9 cellular contexts compared by ENCODE assay signal in the genomic region with DNA sequence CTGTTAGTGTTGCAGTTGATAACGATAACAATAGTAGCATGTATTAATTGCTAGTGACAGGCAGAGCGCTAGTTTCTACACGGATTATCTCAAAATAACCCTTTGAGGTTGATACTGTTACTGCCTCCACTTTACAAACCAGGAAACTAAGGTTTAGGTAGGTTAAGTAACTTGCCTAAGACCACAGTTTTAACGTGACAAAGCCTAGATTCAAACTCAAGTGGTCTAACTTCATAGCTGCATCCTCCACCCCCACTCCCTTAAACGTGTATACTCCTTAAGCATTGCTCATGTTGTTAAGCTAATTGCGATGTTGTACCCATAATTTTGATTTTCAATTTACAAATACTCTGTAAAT. TPM values are rescaled to one million over a fixed set of nuclear protein-coding genes. Genes with fewer than 3 reads are reported as not detected.
A peak's percentile ranks its signal among the peaks of the same experiment; 100 is the strongest.
DNase-seq lines count a peak whose midpoint lies in the region; ATAC-seq, FAIRE-seq and TF ChIP-seq lines count a peak whose summit lies in the region.
"Had no signal": no experiment of that assay in that cellular context is flagged by ENCODE, and none has a peak within 500 bp of the region (broad histone marks: within the 10 kb centered on the region; RNA-seq: fewer than 3 reads in every experiment).

No MANE protein-coding gene starts in this region.

- H3K9ac ChIP-seq in HUES64 (ENCODE audit: low read depth, low read length): peak overlapping the region; percentile 83

- FAIRE-seq in bronchial epithelial cell (lab: Jason Lieb, UNC): no peak
- FAIRE-seq: TTC549 had no signal

- no peaks in the 10 kb centered on the region for H3K9me3 Mint-ChIP-seq in naive thymus-derived CD8-positive, alpha-beta T cell

- peak overlapping the region; percentile 87 to 99 (median 92) for H3K4me3 Mint-ChIP-seq in naive thymus-derived CD8-positive, alpha-beta T cell

- no peak for DNase-seq in bronchial epithelial cell (ENCODE audit: low read depth)
- no peak for DNase-seq in naive thymus-derived CD8-positive, alpha-beta T cell
- no peak for DNase-seq in HT-29 (ENCODE audit: low spot score)
- no peak for DNase-seq in NCI-H1092 treated with DMSO at 0.1 percent for 48 hours (lab: John Stamatoyannopoulos, UW)
- DNase-seq in NCI-H345 treated with DMSO at 0.1 percent for 48 hours (lab: John Stamatoyannopoulos, UW; ENCODE audit: unreplicated experiment): no peak

- peaks cover 0 to 5% (median 0%) of the 10 kb centered on the region in 3 donors for H3K36me3 Mint-ChIP-seq in naive thymus-derived CD8-positive, alpha-beta T cell

- H3K27me3 ChIP-seq in HUES64 (ENCODE audit: insufficient read depth, low read length) (no peaks in the 10 kb centered on the region), bronchial epithelial cell (ENCODE audit: control insufficient read depth, insufficient read depth, low read length) (no peaks in the 10 kb centered on the region)

- H3K4me3 ChIP-seq in GM12875 (ENCODE audit: low read depth, low read length) (peak overlapping the region; percentile 95), HUES64 (ENCODE audit: low read length) (peak overlapping the region; percentile 99), bronchial epithelial cell (ENCODE audit: low read depth, low read length) (peak overlapping the region; percentile 81)

- TF ChIP-seq CTCF in GM12875 (IDR thresholded peaks at IDR 0.05; ENCODE audit: borderline replicate concordance, insufficient read depth, low read depth, low read length) (no peak), bronchial epithelial cell (IDR thresholded peaks at IDR 0.05; ENCODE audit: insufficient read depth, low read length, severe bottlenecking) (no peak)

- no peaks in the 10 kb centered on the region for H3K9me3 ChIP-seq in HUES64 (ENCODE audit: insufficient read depth, low read depth, low read length)

- no peak overlapping the region for H3K27ac ChIP-seq in HUES64 (ENCODE audit: low read depth, low read length)

- peaks cover 17 to 49% (median 36%) of the 10 kb centered on the region in 4 donors for H3K4me1 Mint-ChIP-seq in naive thymus-derived CD8-positive, alpha-beta T cell

- H3K27me3 Mint-ChIP-seq in naive thymus-derived CD8-positive, alpha-beta T cell: no peaks in the 10 kb centered on the region

- H3K27ac Mint-ChIP-seq in naive thymus-derived CD8-positive, alpha-beta T cell: peak overlapping the region; percentile 87 to 98 (median 96)

- peak in 1 of 2 donors; percentile 1 for ATAC-seq in naive thymus-derived CD8-positive, alpha-beta T cell
- no peak for ATAC-seq in HG02885 (IDR thresholded peaks at IDR 0.05; ENCODE audit: poor library complexity, unreplicated experiment)

- H3K36me3 ChIP-seq in HUES64 (ENCODE audit: insufficient read depth, low read length): no peaks in the 10 kb centered on the region
- no peaks in the 10 kb centered on the region for H3K36me3 ChIP-seq in bronchial epithelial cell (ENCODE audit: control insufficient read depth, insufficient read depth, low read length)

- WGBS in HUES64: 3% methylated on average over 4 of the region's 6 CpGs

- H3K4me1 ChIP-seq in HUES64 (ENCODE audit: insufficient read depth, low read length): peaks cover 14% of the 10 kb centered on the region; the same call in 1 of the 2 replicates

- POLR2A ChIA-PET in naive thymus-derived CD8-positive, alpha-beta T cell (lab: Charles Lee): interaction anchor here (0.9 to 1.0 kb wide), 3 partner anchors 87 to 150 kb away, joined by 3 to 6 read pairs (median 5); a partner anchor contains a TSS

RNA-seq across cellular contexts. Expression of a gene that starts 1.2 kb away (rescaled TPM):
- polyA plus RNA-seq in HUES64 (2013, experiment 1 of 2): 51.4 TPM
- 52.3 TPM for polyA plus RNA-seq in HUES64 (2013, experiment 2 of 2)
- total RNA-seq in bronchial epithelial cell: 70.7 and 85.0 TPM in 2 replicates
- 10 to 100 TPM; 38.1 to 44.5 TPM for total RNA-seq in naive thymus-derived CD8-positive, alpha-beta T cell
- polyA plus RNA-seq in naive thymus-derived CD8-positive, alpha-beta T cell: 10 to 100 TPM; 39.0 to 52.3 (median 42.0) TPM
- 23.4 and 28.9 TPM in 2 replicates for total RNA-seq in HT-29 (2014; rRNA removed; shearing (Covaris generic))
